Comparison of ENCODE assay signal across 8 cellular contexts in genomic region chr1:22704440-22705067, GRCh38. TPM values are rescaled to one million over a fixed set of nuclear protein-coding genes. Genes with fewer than 3 reads are reported as not detected.
DNase-seq lines count a peak whose midpoint lies in the region; ATAC-seq, FAIRE-seq and TF ChIP-seq lines count a peak whose summit lies in the region.

No MANE protein-coding gene starts in this region.

- no peak for TF ChIP-seq EP300 in suprapubic skin (IDR thresholded peaks at IDR 0.05)

- no peak for ATAC-seq in HG03108 (IDR thresholded peaks at IDR 0.05; ENCODE audit: unreplicated experiment)

- WGBS in suprapubic skin = 96% methylated on average over 2 of the region's 2 CpGs

- H3K9me3 ChIP-seq in SJCRH30 (replicated peaks) (0 out of 2 replicates have a peak, but pooled peaks cover 4% of the 10 kb centered on the region), suprapubic skin (no peaks in the 10 kb centered on the region)

- TF ChIP-seq CTCF in GM12864 (IDR thresholded peaks at IDR 0.05; ENCODE audit: low read depth, low read length, missing control alignments) (peak; percentile 93), suprapubic skin (IDR thresholded peaks at IDR 0.05) (peak; percentile 78 to 87)

- H3K36me3 ChIP-seq in SJCRH30 = no peaks in the 10 kb centered on the region
- H3K36me3 ChIP-seq in suprapubic skin = no peaks in the 10 kb centered on the region

- no peak for TF ChIP-seq POLR2A in suprapubic skin (IDR thresholded peaks at IDR 0.05)

- no peak for FAIRE-seq in frontal cortex (lab: Jason Lieb, UNC)

- no peak overlapping the region for H3K4me3 ChIP-seq in GM12864 (ENCODE audit: low read depth, low read length)
- H3K4me3 ChIP-seq in SJCRH30 = no peak overlapping the region
- no peak overlapping the region for H3K4me3 ChIP-seq in suprapubic skin

- no peak overlapping the region for H3K27ac ChIP-seq in SJCRH30
- H3K27ac ChIP-seq in suprapubic skin = no peak overlapping the region

- H3K4me1 ChIP-seq in SJCRH30 (peaks cover 2% of the 10 kb centered on the region; the same call in 1 of the 2 replicates), suprapubic skin (no peaks in the 10 kb centered on the region)

- DNase-seq in GM12864 (ENCODE audit: low read depth) (peak; percentile 35), LoVo (ENCODE audit: low spot score) (peak; percentile 83), SJCRH30 (peak; percentile 90 to 95), frontal cortex (ENCODE audit: low spot score in 2 of 2) (peak; percentile 58 to 79), occipital lobe (lab: John Stamatoyannopoulos, UW) (peak; percentile 80), suprapubic skin (ENCODE audit: low spot score in 2 of 2) (peak; percentile 86 to 90)
- DNase-seq in activated effector memory CD4-positive, alpha-beta T cell treated with Interleukin-2 at 50 U/mL for 16 hours = peak; percentile 49

- no peaks in the 10 kb centered on the region; the same call in 1 of the 2 replicates for H3K27me3 ChIP-seq in SJCRH30
- no peaks in the 10 kb centered on the region for H3K27me3 ChIP-seq in suprapubic skin

RNA-seq across cellular contexts. Expression of gene EPHB2, which starts 6.1 kb away (rescaled TPM):
- total RNA-seq in SJCRH30 (2014; rRNA removed; shearing (Covaris generic)) = 29.8 and 32.4 TPM in 2 replicates
- total RNA-seq in frontal cortex (22.8 TPM), occipital lobe (34.9 TPM), suprapubic skin (1 to 10 TPM in 3 of 4 donors, under 1 TPM in 1; 0.32 to 4.0 (median 1.7) TPM)

RNA-seq across cellular contexts. Expression of gene C1QB, which starts 51.5 kb away (rescaled TPM):
- total RNA-seq in SJCRH30 (2014; rRNA removed; shearing (Covaris generic)) = not detected in 2 replicates
- total RNA-seq in frontal cortex (5.3 TPM), occipital lobe (4.8 TPM), suprapubic skin (10 to 100 TPM; 14.5 to 71.5 (median 33.0) TPM)

Comparison
In these comparisons a context has a peak if more than half of its experiments do, and no peak if none do; other contexts are left out.
1. DNase-seq: peak in every context shown above with its lines; median percentile 92 in SJCRH30; 88 in suprapubic skin; 83 in LoVo; 80 in occipital lobe; 68 in frontal cortex; 49 in activated effector memory CD4-positive, alpha-beta T cell treated with Interleukin-2 at 50 U/mL for 16 hours; 35 in GM12864.